9 cellular contexts compared by ENCODE assay signal in the genomic region with DNA sequence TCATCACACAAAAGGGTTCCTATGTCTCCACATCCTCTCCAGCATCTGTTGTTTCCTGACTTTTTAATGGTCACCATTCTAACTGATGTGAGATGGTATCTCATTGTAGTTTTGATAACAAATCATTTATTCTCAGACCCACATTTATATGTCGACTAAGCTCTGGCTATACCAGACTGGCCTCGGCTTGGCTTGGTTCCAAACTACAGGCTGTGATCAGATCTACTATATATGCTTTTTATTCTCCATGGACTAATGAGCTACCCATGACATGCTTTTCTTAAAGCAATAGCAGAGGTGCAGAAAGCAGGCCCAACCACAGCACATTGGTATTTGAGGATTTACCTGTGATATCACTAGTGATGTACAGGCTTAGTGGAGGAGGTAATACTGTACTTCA.
"Had no signal": no experiment of that assay in that cellular context is flagged by ENCODE, and none has a peak within 500 bp of the region (broad histone marks: within the 10 kb centered on the region; RNA-seq: fewer than 3 reads in every experiment).

No MANE protein-coding gene starts in this region.

- DNase-seq: GM23248, GOT3, H7, HFFc6, KBM-7 had no signal

- ATAC-seq: HCT116, HepG2 had no signal

- H3K9me3 ChIP-seq: HAP-1 had no signal

- H3K36me3 ChIP-seq: HAP-1 had no signal

- H3K4me3 ChIP-seq: GM23248, HAP-1 had no signal

- H3K4me1 ChIP-seq: HAP-1 had no signal

- FAIRE-seq: HepG2 had no signal

- H3K27ac ChIP-seq: GM23248, HL-60 had no signal
